13 cellular contexts compared by ENCODE assay signal in genomic region chr1:182185822-182186756, GRCh38.
A peak's percentile ranks its signal among the peaks of the same experiment; 100 is the strongest.
DNase-seq lines count a peak whose midpoint lies in the region; ATAC-seq and TF ChIP-seq lines count a peak whose summit lies in the region.
"Had no signal": no experiment of that assay in that cellular context is flagged by ENCODE, and none has a peak within 500 bp of the region (broad histone marks: within the 10 kb centered on the region; RNA-seq: fewer than 3 reads in every experiment).

No MANE protein-coding gene starts in this region.

- ATAC-seq in foreskin keratinocyte (peak; percentile 97), GM21528 (IDR thresholded peaks at IDR 0.05; ENCODE audit: low FRiP score, unreplicated experiment) (no peak)

- H3K4me1 Mint-ChIP-seq in CD8-positive, alpha-beta memory T cell = no peaks in the 10 kb centered on the region

- no peak overlapping the region for H3K4me3 ChIP-seq in SJCRH30
- no peak overlapping the region for H3K4me3 ChIP-seq in vagina
- H3K4me3 ChIP-seq in CD8-positive, alpha-beta memory T cell (ENCODE audit: low read length) = no peak overlapping the region
- H3K4me3 ChIP-seq: uterus had no signal

- TF ChIP-seq POLR2A in vagina (IDR thresholded peaks at IDR 0.05) = no peak

- no peaks in the 10 kb centered on the region for H3K9me3 Mint-ChIP-seq in CD8-positive, alpha-beta memory T cell
- H3K9me3 Mint-ChIP-seq: activated CD4-positive, alpha-beta memory T cell treated with anti-CD3 and anti-CD28 coated beads, Interleukin-2, amount 10 ng/mL, durations not matched to agents 7 days and 5 days had no signal

- no peaks in the 10 kb centered on the region for H3K36me3 Mint-ChIP-seq in CD8-positive, alpha-beta memory T cell

- POLR2A ChIA-PET in CD8-positive, alpha-beta memory T cell (lab: Charles Lee) = no interaction called here

- DNase-seq in NCI-H345 (lab: John Stamatoyannopoulos, UW) (peak; percentile 15), NCI-H345 treated with DMSO at 0.1 percent for 48 hours (lab: John Stamatoyannopoulos, UW; ENCODE audit: unreplicated experiment) (no peak), SJCRH30 (peak; percentile 61 to 74), foreskin keratinocyte (peak; percentile 93 to 97), vagina (ENCODE audit: extremely low spot score in 2 of 2) (no peak), NCI-H1092 treated with DMSO at 0.1 percent for 48 hours (lab: John Stamatoyannopoulos, UW) (no peak)
- DNase-seq in CD8-positive, alpha-beta memory T cell = no peak
- DNase-seq: activated CD4-positive, alpha-beta memory T cell treated with anti-CD3 and anti-CD28 coated beads, Interleukin-2, amount 10 ng/mL, durations not matched to agents 7 days and 5 days; left cardiac atrium; stimulated activated CD4-positive, alpha-beta T cell treated with anti-CD3 and anti-CD28 coated beads, Interleukin-2, amount 100 ng/mL, for 24 hours; uterus had no signal

- TF ChIP-seq CTCF in foreskin keratinocyte (conservative IDR thresholded peaks at IDR 0.05) (no peak), vagina (IDR thresholded peaks at IDR 0.05) (no peak)

- peaks cover 1 to 19% of the 10 kb centered on the region in 2 donors for H3K27me3 Mint-ChIP-seq in CD8-positive, alpha-beta memory T cell

- H3K27me3 ChIP-seq in SJCRH30 (no peaks in the 10 kb centered on the region), foreskin keratinocyte (no peaks in the 10 kb centered on the region), vagina (no peaks in the 10 kb centered on the region)
- H3K27me3 ChIP-seq in CD8-positive, alpha-beta memory T cell (ENCODE audit: insufficient read depth, low read length, poor library complexity, severe bottlenecking) = no peaks in the 10 kb centered on the region
- H3K27me3 ChIP-seq: uterus had no signal

- H3K9me3 ChIP-seq in SJCRH30 (replicated peaks) (no peaks in the 10 kb centered on the region), vagina (no peaks in the 10 kb centered on the region)
- no peaks in the 10 kb centered on the region for H3K9me3 ChIP-seq in CD8-positive, alpha-beta memory T cell (ENCODE audit: low read length)
- H3K9me3 ChIP-seq: uterus had no signal

- CTCF ChIA-PET in CD8-positive, alpha-beta memory T cell (lab: Charles Lee) = no interaction called here

- no peak overlapping the region for H3K27ac Mint-ChIP-seq in CD8-positive, alpha-beta memory T cell
- H3K27ac Mint-ChIP-seq: activated CD4-positive, alpha-beta memory T cell treated with anti-CD3 and anti-CD28 coated beads, Interleukin-2, amount 10 ng/mL, durations not matched to agents 7 days and 5 days had no signal

- peaks cover 22% of the 10 kb centered on the region for H3K4me1 ChIP-seq in SJCRH30
- H3K4me1 ChIP-seq in foreskin keratinocyte = peaks cover 25% of the 10 kb centered on the region
- H3K4me1 ChIP-seq in vagina = peaks cover 21% of the 10 kb centered on the region
- no peaks in the 10 kb centered on the region for H3K4me1 ChIP-seq in CD8-positive, alpha-beta memory T cell (ENCODE audit: insufficient read depth, low read length)
- H3K4me1 ChIP-seq: uterus had no signal

- no peak overlapping the region for H3K4me3 Mint-ChIP-seq in CD8-positive, alpha-beta memory T cell
- H3K4me3 Mint-ChIP-seq: activated CD4-positive, alpha-beta memory T cell treated with anti-CD3 and anti-CD28 coated beads, Interleukin-2, amount 10 ng/mL, durations not matched to agents 7 days and 5 days had no signal

- H3K36me3 ChIP-seq in SJCRH30 (no peaks in the 10 kb centered on the region), vagina (no peaks in the 10 kb centered on the region)
- no peaks in the 10 kb centered on the region for H3K36me3 ChIP-seq in CD8-positive, alpha-beta memory T cell (ENCODE audit: insufficient read depth, low read length)
- H3K36me3 ChIP-seq: uterus had no signal

- intact Hi-C loops in vagina (cut with DNase I) = no loop called here

- peak overlapping the region; percentile 65 for H3K27ac ChIP-seq in SJCRH30
- peak overlapping the region; percentile 73 for H3K27ac ChIP-seq in foreskin keratinocyte
- H3K27ac ChIP-seq in vagina = peak overlapping the region; percentile 41
- H3K27ac ChIP-seq in CD8-positive, alpha-beta memory T cell (ENCODE audit: low read depth, low read length) = no peak overlapping the region
- H3K27ac ChIP-seq: C4-2B, uterus had no signal

Comparison
In these comparisons a context has a peak if more than half of its experiments do, and no peak if none do; other contexts are left out.
1. DNase-seq: peak in NCI-H345 (single experiment), SJCRH30 (2 of 2) and foreskin keratinocyte (2 of 2); none in NCI-H345 treated with DMSO at 0.1 percent for 48 hours (single experiment), vagina (0 of 2), NCI-H1092 treated with DMSO at 0.1 percent for 48 hours (single experiment) and CD8-positive, alpha-beta memory T cell (0 of 5).